ENCODE assay signal across 8 cellular contexts in genomic region chr17:81392909-81393654, GRCh38. TPM values are rescaled to one million over a fixed set of nuclear protein-coding genes. Genes with fewer than 3 reads are reported as not detected.
DNase-seq lines count a peak whose midpoint lies in the region; ATAC-seq and TF ChIP-seq lines count a peak whose summit lies in the region.

No MANE protein-coding gene starts in this region.

- peaks cover 17 to 47% of the 10 kb centered on the region in 2 donors for H3K4me1 ChIP-seq in thoracic aorta (ENCODE audit: control insufficient read depth in 1 of 2, low read depth in 2 of 2)

- ATAC-seq in thoracic aorta (ENCODE audit: insufficient number of reproducible peaks, low FRiP score, low read depth) (no peak), HG02973 (IDR thresholded peaks at IDR 0.05; ENCODE audit: unreplicated experiment) (no peak), HG03457 (IDR thresholded peaks at IDR 0.05; ENCODE audit: unreplicated experiment) (no peak), GM19452 (IDR thresholded peaks at IDR 0.05; ENCODE audit: unreplicated experiment) (no peak)

- H3K4me1 Mint-ChIP-seq in T-helper 2 cell treated with Interferon-gamma antibody and Interleukin-4, amounts not matched to agents 5 μg/mL and 100 μg/mL, for 36 hours (ENCODE audit: low read depth) = peaks cover 5% of the 10 kb centered on the region

- H3K36me3 Mint-ChIP-seq in T-helper 2 cell treated with Interferon-gamma antibody and Interleukin-4, amounts not matched to agents 5 μg/mL and 100 μg/mL, for 36 hours (ENCODE audit: low read depth) = peaks cover 5% of the 10 kb centered on the region

- peak overlapping the region; percentile 55 for H3K27ac Mint-ChIP-seq in T-helper 2 cell treated with Interferon-gamma antibody and Interleukin-4, amounts not matched to agents 5 μg/mL and 100 μg/mL, for 36 hours

- peaks cover 61% of the 10 kb centered on the region for H3K27me3 Mint-ChIP-seq in T-helper 2 cell treated with Interferon-gamma antibody and Interleukin-4, amounts not matched to agents 5 μg/mL and 100 μg/mL, for 36 hours (ENCODE audit: low read depth)

- DNase-seq in T-helper 2 cell treated with Interferon-gamma antibody and Interleukin-4, amounts not matched to agents 5 μg/mL and 100 μg/mL, for 36 hours (ENCODE audit: low spot score) = no peak
- DNase-seq in T-helper 2 cell (no peak), astrocyte of the spinal cord (ENCODE audit: low read depth, low spot score) (no peak), left kidney (ENCODE audit: low read depth, low spot score) (peak; percentile 58), thoracic aorta (ENCODE audit: low spot score) (no peak)

- peak overlapping the region; percentile 21 for H3K4me3 Mint-ChIP-seq in T-helper 2 cell treated with Interferon-gamma antibody and Interleukin-4, amounts not matched to agents 5 μg/mL and 100 μg/mL, for 36 hours

- TF ChIP-seq CTCF in astrocyte of the spinal cord (IDR thresholded peaks at IDR 0.05; ENCODE audit: low read depth, low read length) = no peak
- no peak for TF ChIP-seq CTCF in thoracic aorta (IDR thresholded peaks at IDR 0.05)

- in situ Hi-C loops in astrocyte of the spinal cord (cut with HindIII; ENCODE audit: low sequenced_read_pairs) = no loop called here

- no peaks in the 10 kb centered on the region for H3K27me3 ChIP-seq in thoracic aorta (replicated peaks; ENCODE audit: insufficient read depth)

- H3K9me3 Mint-ChIP-seq in T-helper 2 cell treated with Interferon-gamma antibody and Interleukin-4, amounts not matched to agents 5 μg/mL and 100 μg/mL, for 36 hours = no peaks in the 10 kb centered on the region

- peak overlapping the region; percentile 93 to 96 for H3K27ac ChIP-seq in thoracic aorta

- no peaks in the 10 kb centered on the region for H3K9me3 ChIP-seq in thoracic aorta

- peak overlapping the region; percentile 56 for H3K4me3 ChIP-seq in astrocyte of the spinal cord (ENCODE audit: low read depth, low read length)
- H3K4me3 ChIP-seq in thoracic aorta = peak overlapping the region; percentile 92

- no peaks in the 10 kb centered on the region for H3K36me3 ChIP-seq in thoracic aorta

RNA-seq across cellular contexts. Expression of gene BAHCC1, which starts 2.2 kb away (rescaled TPM):
- 10 to 100 TPM; 41.2 to 69.6 TPM for total RNA-seq in thoracic aorta
